ENCODE assay signal across 10 cellular contexts in the genomic region with DNA sequence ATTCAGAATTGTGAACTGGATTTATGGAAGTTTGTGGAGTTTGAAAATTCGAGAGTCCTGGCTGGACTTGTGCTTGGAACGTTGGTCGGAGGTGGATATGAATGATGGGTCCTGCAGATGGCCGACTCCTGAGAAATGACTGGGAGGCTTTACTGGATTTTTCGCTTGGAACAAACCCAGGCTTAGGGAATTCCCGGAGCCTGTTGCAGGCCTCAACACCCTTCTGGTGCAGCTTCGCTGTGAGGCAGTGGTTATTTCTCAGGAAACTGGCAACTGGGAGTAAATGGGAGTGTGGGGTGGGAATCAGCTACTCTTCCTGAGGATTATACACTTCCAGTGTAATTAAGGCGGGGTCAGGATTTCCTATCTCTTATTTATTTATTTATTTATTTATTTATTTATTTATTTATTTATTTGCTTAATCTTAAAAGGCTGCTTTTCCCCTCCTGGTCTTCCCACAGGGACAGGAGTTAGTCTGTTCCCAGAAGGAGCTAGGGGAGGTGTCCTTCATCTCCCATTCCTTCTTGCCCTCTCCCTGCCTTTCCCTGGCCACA. TPM values are rescaled to one million over a fixed set of nuclear protein-coding genes. Genes with fewer than 3 reads are reported as not detected.
DNase-seq lines count a peak whose midpoint lies in the region; ATAC-seq and TF ChIP-seq lines count a peak whose summit lies in the region.
"Had no signal": no experiment of that assay in that cellular context is flagged by ENCODE, and none has a peak within 500 bp of the region (broad histone marks: within the 10 kb centered on the region; RNA-seq: fewer than 3 reads in every experiment).

No MANE protein-coding gene starts in this region.

- no peaks in the 10 kb centered on the region for H3K9me3 ChIP-seq in muscle layer of duodenum (ENCODE audit: control insufficient read depth in 1 of 2, low read length in 2 of 2)
- no peaks in the 10 kb centered on the region for H3K9me3 ChIP-seq in MM.1S (replicated peaks; ENCODE audit: insufficient read depth, low read length)
- H3K9me3 ChIP-seq: tibial nerve had no signal

- H3K27me3 ChIP-seq in muscle layer of duodenum (ENCODE audit: low read depth, low read length) (no peaks in the 10 kb centered on the region), MM.1S (replicated peaks; ENCODE audit: insufficient read depth, low read length) (no peaks in the 10 kb centered on the region)
- H3K27me3 ChIP-seq: tibial nerve had no signal

- H3K79me2 ChIP-seq in MM.1S (ENCODE audit: low read length) = peaks cover 98% of the 10 kb centered on the region

- no peaks in the 10 kb centered on the region for H3K27me3 Mint-ChIP-seq in stimulated activated naive CD8-positive, alpha-beta T cell treated with anti-CD3 and anti-CD28 coated beads, Interleukin-15, Interleukin-2, amounts not matched to agents 100 ng/mL and 50 ng/mL, for 24 hours
- no peaks in the 10 kb centered on the region for H3K27me3 Mint-ChIP-seq in brain

- H3K36me3 ChIP-seq in muscle layer of duodenum (ENCODE audit: control insufficient read depth in 1 of 2, insufficient read depth in 2 of 2, low read length in 2 of 2) (no peaks in the 10 kb centered on the region), MM.1S (replicated peaks; ENCODE audit: insufficient read depth, low read length) (no peaks in the 10 kb centered on the region)
- H3K36me3 ChIP-seq: tibial nerve had no signal

- peak overlapping the region; percentile 48 for H3K4me3 Mint-ChIP-seq in stimulated activated naive CD8-positive, alpha-beta T cell treated with anti-CD3 and anti-CD28 coated beads, Interleukin-15, Interleukin-2, amounts not matched to agents 100 ng/mL and 50 ng/mL, for 24 hours
- peak overlapping the region; percentile 63 to 76 (median 73) for H3K4me3 Mint-ChIP-seq in brain

- no peak for ATAC-seq in stimulated activated naive CD8-positive, alpha-beta T cell treated with anti-CD3 and anti-CD28 coated beads, Interleukin-15, Interleukin-2, amounts not matched to agents 100 U/mL and 50 U/mL, for 24 hours
- ATAC-seq in HG02840 (IDR thresholded peaks at IDR 0.05; ENCODE audit: low FRiP score, unreplicated experiment) (no peak), GM18870 (IDR thresholded peaks at IDR 0.05; ENCODE audit: unreplicated experiment) (no peak)
- ATAC-seq: left lobe of liver had no signal

- H3K4me1 ChIP-seq in muscle layer of duodenum (ENCODE audit: control insufficient read depth in 1 of 2, insufficient read depth in 2 of 2, low read length in 2 of 2) (peaks cover 44 to 80% of the 10 kb centered on the region in 2 donors), MM.1S (ENCODE audit: low read length) (peaks cover 32% of the 10 kb centered on the region)

- H3K4me2 ChIP-seq in MM.1S (ENCODE audit: low read depth, low read length) = no peak overlapping the region

- no peaks in the 10 kb centered on the region for H3K9me2 ChIP-seq in MM.1S (replicated peaks; ENCODE audit: insufficient read depth, low read length)

- H3K4me1 Mint-ChIP-seq in stimulated activated naive CD8-positive, alpha-beta T cell treated with anti-CD3 and anti-CD28 coated beads, Interleukin-15, Interleukin-2, amounts not matched to agents 100 ng/mL and 50 ng/mL, for 24 hours (ENCODE audit: low read depth) = peaks cover 93% of the 10 kb centered on the region
- peaks cover 94% of the 10 kb centered on the region for H3K4me1 Mint-ChIP-seq in brain

- H3K27ac ChIP-seq in muscle layer of duodenum (ENCODE audit: low read length) = peak overlapping the region; percentile 83
- no peak overlapping the region for H3K27ac ChIP-seq in MM.1S (ENCODE audit: low read length)

- peaks cover 10% of the 10 kb centered on the region; the same call in 1 of the 2 replicates for H3F3A ChIP-seq in MM.1S (ENCODE audit: insufficient read depth, low read length)

- H3K36me3 Mint-ChIP-seq in stimulated activated naive CD8-positive, alpha-beta T cell treated with anti-CD3 and anti-CD28 coated beads, Interleukin-15, Interleukin-2, amounts not matched to agents 100 ng/mL and 50 ng/mL, for 24 hours (ENCODE audit: low read depth) = peaks cover 22% of the 10 kb centered on the region
- peaks cover 6% of the 10 kb centered on the region for H3K36me3 Mint-ChIP-seq in brain

- peak overlapping the region; percentile 15 to 26 for H3K4me3 ChIP-seq in muscle layer of duodenum (ENCODE audit: low read depth in 1 of 2, low read length in 2 of 2)
- H3K4me3 ChIP-seq in MM.1S (ENCODE audit: low read length) = no peak overlapping the region
- H3K4me3 ChIP-seq: tibial nerve had no signal

- no peak for DNase-seq in stimulated activated naive CD8-positive, alpha-beta T cell treated with anti-CD3 and anti-CD28 coated beads, Interleukin-15, Interleukin-2, amounts not matched to agents 100 U/mL and 50 U/mL, for 24 hours
- DNase-seq in MM.1S = no peak
- DNase-seq in islet precursor cell = no peak

- H4K20me1 ChIP-seq in MM.1S (ENCODE audit: insufficient read depth, low read length) = peaks cover 29% of the 10 kb centered on the region

- TF ChIP-seq CTCF in brain (conservative IDR thresholded peaks at IDR 0.05) = no peak
- TF ChIP-seq CTCF in MM.1S (IDR thresholded peaks at IDR 0.05; ENCODE audit: low read length) = no peak

- peak overlapping the region; percentile 79 for H3K27ac Mint-ChIP-seq in stimulated activated naive CD8-positive, alpha-beta T cell treated with anti-CD3 and anti-CD28 coated beads, Interleukin-15, Interleukin-2, amounts not matched to agents 100 ng/mL and 50 ng/mL, for 24 hours
- H3K27ac Mint-ChIP-seq in brain = peak overlapping the region; percentile 88 to 98 (median 95)

- H2AFZ ChIP-seq in MM.1S (ENCODE audit: low read length) = no peak overlapping the region

- H3K9me3 Mint-ChIP-seq in stimulated activated naive CD8-positive, alpha-beta T cell treated with anti-CD3 and anti-CD28 coated beads, Interleukin-15, Interleukin-2, amounts not matched to agents 100 ng/mL and 50 ng/mL, for 24 hours = no peaks in the 10 kb centered on the region
- no peaks in the 10 kb centered on the region for H3K9me3 Mint-ChIP-seq in brain

- no peak overlapping the region for H3K9ac ChIP-seq in MM.1S (ENCODE audit: low read length)

RNA-seq across cellular contexts. Expression of gene MAPKAPK2, which starts 21.1 kb away (rescaled TPM):
- 86.2 TPM for polyA plus RNA-seq in brain (ENCODE audit: insufficient read depth, low read depth, low replicate concordance)
